ENCODE assay signal across 9 cellular contexts in the genomic region with DNA sequence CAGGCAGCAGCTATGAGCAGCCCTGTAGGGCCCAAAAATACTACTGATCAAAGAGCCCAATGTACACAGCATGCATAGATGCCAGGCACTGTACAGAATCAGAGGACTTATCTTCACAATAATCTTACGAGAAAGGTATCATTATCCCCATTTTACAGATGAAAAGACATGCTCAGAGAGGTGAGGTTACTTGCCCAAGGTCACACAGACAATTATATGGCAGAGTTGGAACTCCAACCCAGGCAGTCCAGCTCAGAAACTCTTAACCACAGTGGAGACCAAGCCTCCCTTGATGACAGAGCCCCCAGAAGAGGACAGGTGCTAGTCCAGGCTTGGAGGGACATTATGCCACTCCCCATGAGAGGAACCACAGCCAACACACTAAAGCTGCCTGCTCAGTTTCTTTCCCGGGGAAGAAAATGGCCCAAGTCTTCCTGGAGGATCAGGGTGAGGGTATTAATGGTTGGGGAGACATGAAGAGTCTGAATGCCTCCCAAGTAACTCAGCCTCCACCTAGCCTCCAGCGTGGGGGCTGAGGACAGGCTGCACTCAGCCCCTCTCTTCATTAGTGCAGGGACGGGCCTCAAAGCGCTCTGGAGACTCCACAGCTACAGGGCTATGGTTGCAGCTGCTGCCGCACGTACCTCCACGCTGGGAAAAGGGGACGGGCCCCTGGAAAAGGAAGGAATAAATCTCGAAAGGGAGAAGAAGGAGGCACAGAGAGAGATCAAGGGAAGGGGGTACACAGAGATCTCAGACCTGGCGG. TPM values are rescaled to one million over a fixed set of nuclear protein-coding genes. Genes with fewer than 3 reads are reported as not detected.
DNase-seq lines count a peak whose midpoint lies in the region; ATAC-seq, FAIRE-seq and TF ChIP-seq lines count a peak whose summit lies in the region.
"Had no signal": no experiment of that assay in that cellular context is flagged by ENCODE, and none has a peak within 500 bp of the region (broad histone marks: within the 10 kb centered on the region; RNA-seq: fewer than 3 reads in every experiment).

No MANE protein-coding gene starts in this region.

- intact Hi-C loops in ascending aorta (cut with DNase I) (loop anchor here (1.0 kb wide), 1 partner anchor 20 kb away; the partner anchor contains the start of gene PIGS), kidney (cut with DNase I) (no loop called here)

- DNase-seq in ascending aorta (ENCODE audit: low spot score in 2 of 2) (no peak), kidney (peak; percentile 71), suprapubic skin (ENCODE audit: low spot score in 2 of 2) (no peak), NCI-H2107 treated with DMSO at 0.1 percent for 48 hours (lab: John Stamatoyannopoulos, UW; ENCODE audit: unreplicated experiment) (no peak), UCSD-AML1 (lab: John Stamatoyannopoulos, UW; ENCODE audit: unreplicated experiment) (no peak)

- peak overlapping the region; percentile 82 to 99 (median 96) for H3K4me2 ChIP-seq in BLaER1 treated with 17β-estradiol and CSF1 and Interleukin-3, amounts not matched to agents 10 nM and 100 nM

- H3K36me3 ChIP-seq in BLaER1 treated with 17β-estradiol and CSF1 and Interleukin-3, amounts not matched to agents 10 nM and 100 nM = peaks cover 40 to 46% (median 44%) of the 10 kb centered on the region in 11 experiments
- H3K36me3 ChIP-seq in HUES48 (ENCODE audit: control insufficient read depth, insufficient read depth, low read length) = peaks cover 41% of the 10 kb centered on the region
- peaks cover 30 to 36% of the 10 kb centered on the region in 2 donors for H3K36me3 ChIP-seq in ascending aorta
- peaks cover 24 to 27% of the 10 kb centered on the region in 2 donors for H3K36me3 ChIP-seq in kidney (ENCODE audit: control insufficient read depth in 1 of 2, insufficient read depth in 2 of 2, low read length in 2 of 2)
- peaks cover 41% of the 10 kb centered on the region for H3K36me3 ChIP-seq in suprapubic skin

- H4K20me1 ChIP-seq in BLaER1 treated with 17β-estradiol and CSF1 and Interleukin-3, amounts not matched to agents 10 nM and 100 nM = peaks cover 12 to 44% (median 29%) of the 10 kb centered on the region in 11 experiments; a peak in 19 of 22 replicates

- TF ChIP-seq CTCF in ascending aorta (IDR thresholded peaks at IDR 0.05) (no peak), kidney (IDR thresholded peaks at IDR 0.05; ENCODE audit: borderline replicate concordance, extremely low read depth, insufficient read depth) (no peak), suprapubic skin (IDR thresholded peaks at IDR 0.05) (no peak)

- peak overlapping the region; percentile 79 to 87 (median 84) for H3K9ac ChIP-seq in BLaER1 treated with 17β-estradiol and CSF1 and Interleukin-3, amounts not matched to agents 10 nM and 100 nM
- peak overlapping the region; percentile 11; the same call in 1 of the 2 replicates for H3K9ac ChIP-seq in HUES48 (ENCODE audit: low read depth, low read length)
- peak overlapping the region; percentile 37 to 43 for H3K9ac ChIP-seq in kidney (ENCODE audit: low read length in 2 of 2)

- H3K27ac ChIP-seq in BLaER1 treated with 17β-estradiol and CSF1 and Interleukin-3, amounts not matched to agents 10 nM and 100 nM = peak overlapping the region in 5 of 11 experiments; percentile 3 to 78 (median 32); a peak in 7 of 22 replicates
- no peak overlapping the region for H3K27ac ChIP-seq in HUES48 (ENCODE audit: low read depth, low read length)
- peak overlapping the region; percentile 59 to 73 for H3K27ac ChIP-seq in ascending aorta
- H3K27ac ChIP-seq in kidney (ENCODE audit: low read depth in 2 of 2, low read length in 2 of 2) = no peak overlapping the region
- H3K27ac ChIP-seq in suprapubic skin = peak overlapping the region; percentile 49

- H3K4me1 ChIP-seq in BLaER1 treated with 17β-estradiol and CSF1 and Interleukin-3, amounts not matched to agents 10 nM and 100 nM = peaks cover 51 to 58% (median 56%) of the 10 kb centered on the region in 10 experiments
- H3K4me1 ChIP-seq in HUES48 (ENCODE audit: control insufficient read depth, insufficient read depth, low read length) (peaks cover 10% of the 10 kb centered on the region), ascending aorta (peaks cover 3 to 11% of the 10 kb centered on the region in 2 donors), kidney (ENCODE audit: control insufficient read depth in 1 of 2, insufficient read depth in 1 of 2, low read depth in 1 of 2, low read length in 2 of 2) (peaks cover 8 to 12% of the 10 kb centered on the region in 2 donors), suprapubic skin (peaks cover 27% of the 10 kb centered on the region)

- ATAC-seq in GM21515 (IDR thresholded peaks at IDR 0.05; ENCODE audit: unreplicated experiment) = no peak

- TF ChIP-seq POLR2A in suprapubic skin (IDR thresholded peaks at IDR 0.05) = no peak

- no peaks in the 10 kb centered on the region for H3K9me3 ChIP-seq in BLaER1 treated with 17β-estradiol and CSF1 and Interleukin-3, amounts not matched to agents 10 nM and 100 nM (replicated peaks in 1 of 11)
- H3K9me3 ChIP-seq in HUES48 (ENCODE audit: control insufficient read depth, insufficient read depth, low read length) (no peaks in the 10 kb centered on the region), ascending aorta (no peaks in the 10 kb centered on the region), kidney (ENCODE audit: control insufficient read depth in 1 of 2, low read length in 2 of 2) (no peaks in the 10 kb centered on the region), suprapubic skin (no peaks in the 10 kb centered on the region)

- 12% methylated on average over 11 of the region's 11 CpGs for WGBS in suprapubic skin

- no peaks in the 10 kb centered on the region for H3K27me3 ChIP-seq in BLaER1 treated with 17β-estradiol and CSF1 and Interleukin-3, amounts not matched to agents 10 nM and 100 nM
- H3K27me3 ChIP-seq in HUES48 (ENCODE audit: control insufficient read depth, insufficient read depth, low read length) (no peaks in the 10 kb centered on the region), ascending aorta (no peaks in the 10 kb centered on the region), suprapubic skin (no peaks in the 10 kb centered on the region)

- H3K4me3 ChIP-seq in BLaER1 treated with 17β-estradiol and CSF1 and Interleukin-3, amounts not matched to agents 10 nM and 100 nM = peak overlapping the region; percentile 72 to 93 (median 79)
- H3K4me3 ChIP-seq in HUES48 (ENCODE audit: low read depth, low read length) (peak overlapping the region; percentile 76), ascending aorta (peak overlapping the region; percentile 88 to 90), kidney (ENCODE audit: low read length in 2 of 2) (peak overlapping the region; percentile 13 to 69), suprapubic skin (peak overlapping the region; percentile 75)

- no peak for FAIRE-seq in kidney (lab: Jason Lieb, UNC)

- no peak for TF ChIP-seq EP300 in suprapubic skin (IDR thresholded peaks at IDR 0.05)

RNA-seq across cellular contexts. Expression of gene UNC119, which starts 0.8 kb away (rescaled TPM):
- total RNA-seq in ascending aorta (33.8 TPM), kidney (19.0 TPM), suprapubic skin (10 to 100 TPM; 29.0 to 36.2 (median 32.6) TPM)
- polyA plus RNA-seq in kidney (ENCODE audit: insufficient read depth, low read depth, low replicate concordance) = 60.7 TPM

RNA-seq across cellular contexts. Expression of gene PIGS, which starts 19.7 kb away (rescaled TPM):
- total RNA-seq in ascending aorta (44.6 TPM), kidney (75.0 TPM), suprapubic skin (10 to 100 TPM; 38.1 to 76.4 (median 59.2) TPM)
- polyA plus RNA-seq in kidney (ENCODE audit: insufficient read depth, low read depth, low replicate concordance) = 60.6 TPM

RNA-seq across cellular contexts. Expression of gene ALDOC, which starts 25.1 kb away (rescaled TPM):
- total RNA-seq in ascending aorta (24.8 TPM), kidney (7.1 TPM), suprapubic skin (100 to 1,000 TPM in 1 of 4 donors, 10 to 100 TPM in 3; 33.0 to 103 (median 62.6) TPM)
- polyA plus RNA-seq in kidney (ENCODE audit: insufficient read depth, low read depth, low replicate concordance) = 21.9 TPM

RNA-seq across cellular contexts. Expression of gene FOXN1, which starts 45.5 kb away (rescaled TPM):
- total RNA-seq in ascending aorta (not detected), kidney (not detected), suprapubic skin (10 to 100 TPM; 37.4 to 48.3 (median 38.3) TPM)
- polyA plus RNA-seq in kidney (ENCODE audit: insufficient read depth, low read depth, low replicate concordance) = not detected
- total RNA-seq: HT1080 had no signal

RNA-seq across cellular contexts. Expression of gene SPAG5, which starts 47.2 kb away (rescaled TPM):
- total RNA-seq in ascending aorta (1.6 TPM), kidney (7.4 TPM), suprapubic skin (10 to 100 TPM in 1 of 4 donors, 1 to 10 TPM in 3; 5.7 to 13.5 (median 7.0) TPM)
- polyA plus RNA-seq in kidney (ENCODE audit: insufficient read depth, low read depth, low replicate concordance) = 123 TPM

Comparison
In these comparisons a context has a peak if more than half of its experiments do, and no peak if none do; other contexts are left out.
1. H3K27ac ChIP-seq: peak in ascending aorta (2 of 2) and suprapubic skin (single experiment); none in HUES48 (single experiment) and kidney (0 of 2).
2. H3K9ac ChIP-seq: peak in every context shown above with its lines; median percentile 84 in BLaER1 treated with 17β-estradiol and CSF1 and Interleukin-3, amounts not matched to agents 10 nM and 100 nM; 40 in kidney; 11 in HUES48.
3. Peak in every context shown above with its lines, with median percentiles within 50 percentile points of each other: H3K4me3 ChIP-seq.